17 cellular contexts compared by ENCODE assay signal in the genomic region with DNA sequence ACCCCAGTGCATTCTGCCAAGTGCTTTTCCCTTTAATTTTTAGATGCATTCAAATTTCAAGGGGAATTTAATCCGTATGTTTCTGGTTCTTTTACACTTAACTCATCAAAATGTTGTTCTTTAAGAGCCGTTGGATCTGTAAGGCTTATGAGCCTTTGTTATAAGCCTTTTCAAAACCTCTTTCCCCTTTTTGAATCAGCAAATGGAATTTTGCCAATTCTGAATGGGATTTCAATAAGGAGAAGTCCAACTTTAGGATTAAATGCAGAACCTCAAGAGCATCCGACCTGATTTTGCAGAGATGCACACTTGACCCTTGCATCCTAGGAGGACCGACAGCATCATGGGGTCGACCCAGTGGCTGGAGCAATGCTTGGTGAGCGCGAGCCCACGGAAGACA.
"Had no signal": no experiment of that assay in that cellular context is flagged by ENCODE, and none has a peak within 500 bp of the region (broad histone marks: within the 10 kb centered on the region; RNA-seq: fewer than 3 reads in every experiment).

No MANE protein-coding gene starts in this region.

- H3K27ac ChIP-seq: coronary artery, heart left ventricle, neutrophil, tibial artery, upper lobe of left lung, uterus had no signal

- DNase-seq: effector CD4-positive, alpha-beta T cell; endodermal cell; heart left ventricle; kidney glomerular epithelial cell; mucosa of descending colon; naive thymus-derived CD8-positive, alpha-beta T cell; small intestine; stimulated activated CD4-positive, alpha-beta T cell treated with anti-CD3 and anti-CD28 coated beads, Interleukin-2, amount 100 ng/mL, for 48 hours; stimulated activated CD8-positive, alpha-beta memory T cell treated with anti-CD3 and anti-CD28 coated beads, Interleukin-4, amount 100 ng/mL, for 48 hours; stimulated activated naive CD8-positive, alpha-beta T cell treated with anti-CD3 and anti-CD28 coated beads, Interleukin-15, Interleukin-2, amounts not matched to agents 100 U/mL and 50 U/mL, for 24 hours; tibial artery; upper lobe of left lung; uterus had no signal

- ATAC-seq: heart left ventricle; mucosa of descending colon; naive thymus-derived CD8-positive, alpha-beta T cell; right cardiac atrium; stimulated activated effector memory CD8-positive, alpha-beta T cell treated with anti-CD3 and anti-CD28 coated beads, Interleukin-12 subunit alpha, Interleukin-12 subunit beta, amount 100 ng/mL, for 72 hours; stimulated activated naive CD8-positive, alpha-beta T cell treated with anti-CD3 and anti-CD28 coated beads, Interleukin-15, Interleukin-2, amounts not matched to agents 100 U/mL and 50 U/mL, for 24 hours had no signal
